Comparison of ENCODE assay signal across 32 cellular contexts in genomic region chr10:131371571-131371970, GRCh38.
"Had no signal": no experiment of that assay in that cellular context is flagged by ENCODE, and none has a peak within 500 bp of the region (broad histone marks: within the 10 kb centered on the region; RNA-seq: fewer than 3 reads in every experiment).

No MANE protein-coding gene starts in this region.

- H3K4me1 Mint-ChIP-seq: activated B cell treated with CpG ODN at 0.5 μM for 24 hours; activated CD4-positive, alpha-beta memory T cell treated with anti-CD3 and anti-CD28 coated beads, Interleukin-2, amount 10 ng/mL, durations not matched to agents 7 days and 5 days; activated CD4-positive, alpha-beta T cell treated with anti-CD3 and anti-CD28 coated beads, Interleukin-2, amount 10 ng/mL, durations not matched to agents 24 days and 14 days; activated CD8-positive, alpha-beta memory T cell treated with anti-CD3 and anti-CD28 coated beads, Interleukin-2, amount 10 ng/mL, durations not matched to agents 7 days and 5 days; activated naive CD4-positive, alpha-beta T cell treated with anti-CD3 and anti-CD28 coated beads, Interleukin-2, amount 10 ng/mL, durations not matched to agents 7 days and 5 days; activated naive CD4-positive, alpha-beta T cell treated with anti-CD3 and anti-CD28 coated beads, Interleukin-2, amount 50 U/mL, for 24 hours; activated naive CD8-positive, alpha-beta T cell treated with anti-CD3 and anti-CD28 coated beads, Interleukin-2, amount 10 ng/mL, durations not matched to agents 7 days and 5 days; activated naive CD8-positive, alpha-beta T cell treated with anti-CD3 and anti-CD28 coated beads, Interleukin-2, amount 50 U/mL, for 24 hours had no signal

- ATAC-seq: activated CD8-positive, alpha-beta memory T cell treated with anti-CD3 and anti-CD28 coated beads, Interleukin-2, amount 10 ng/mL, durations not matched to agents 7 days and 5 days; activated CD8-positive, alpha-beta T cell treated with anti-CD3 and anti-CD28 coated beads, Interleukin-2, amount 10 ng/mL, durations not matched to agents 7 days and 5 days; activated naive CD8-positive, alpha-beta T cell treated with anti-CD3 and anti-CD28 coated beads, Interleukin-2, amount 50 U/mL, for 24 hours; body of pancreas had no signal

- DNase-seq: activated B cell treated with CpG ODN at 0.5 μM for 24 hours; activated CD4-positive, alpha-beta memory T cell treated with anti-CD3 and anti-CD28 coated beads, Interleukin-2, amount 10 ng/mL, durations not matched to agents 7 days and 5 days; activated CD4-positive, alpha-beta T cell treated with anti-CD3 and anti-CD28 coated beads for 4 hours; activated CD4-positive, alpha-beta T cell treated with anti-CD3 and anti-CD28 coated beads, Interleukin-2, amount 10 ng/mL, durations not matched to agents 24 days and 14 days; activated CD4-positive, alpha-beta T cell treated with anti-CD3 and anti-CD28 coated beads, Interleukin-2, amount 50 U/mL, for 1 hour; activated CD4-positive, alpha-beta T cell treated with anti-CD3 and anti-CD28 coated beads, Interleukin-2, amount 50 U/mL, for 4 hours; activated CD4-positive, CD25-positive, alpha-beta regulatory T cell treated with anti-CD3 and anti-CD28 coated beads, Interleukin-2, amount 50 U/mL, for 72 hours; activated CD8-positive, alpha-beta memory T cell treated with anti-CD3 and anti-CD28 coated beads for 24 hours; activated CD8-positive, alpha-beta memory T cell treated with anti-CD3 and anti-CD28 coated beads, Interleukin-2, amount 10 ng/mL, durations not matched to agents 7 days and 5 days; activated CD8-positive, alpha-beta memory T cell treated with anti-CD3 and anti-CD28 coated beads, Interleukin-2, amount 50 U/mL, for 48 hours; activated CD8-positive, alpha-beta T cell treated with anti-CD3 and anti-CD28 coated beads, Interleukin-2, amount 10 ng/mL, durations not matched to agents 7 days and 5 days; activated effector memory CD4-positive, alpha-beta T cell treated with Interleukin-2 at 50 U/mL for 16 hours; activated gamma-delta T cell; activated naive CD4-positive, alpha-beta T cell treated with anti-CD3 and anti-CD28 coated beads, Interleukin-2, amount 10 ng/mL, durations not matched to agents 7 days and 5 days; activated naive CD4-positive, alpha-beta T cell treated with Interleukin-2 at 50 U/mL for 16 hours; activated naive CD8-positive, alpha-beta T cell treated with anti-CD3 and anti-CD28 coated beads, Interleukin-2, amount 10 ng/mL, durations not matched to agents 7 days and 5 days; activated naive CD8-positive, alpha-beta T cell treated with anti-CD3 and anti-CD28 coated beads, Interleukin-2, amount 50 U/mL, for 24 hours; activated T-cell treated with anti-CD3 and anti-CD28 coated beads, Interleukin-2, amount 50 U/mL, for 24 hours; activated T-cell treated with anti-CD3 and anti-CD28 coated beads, Interleukin-2, amount 50 U/mL, for 48 hours; amygdala; anterior cingulate cortex; body of pancreas; brain microvascular endothelial cell; central memory CD4-positive, alpha-beta T cell; T-helper 2 cell; T-helper 9 cell had no signal

- H3K4me3 ChIP-seq: body of pancreas, breast epithelium had no signal

- H3K27ac Mint-ChIP-seq: activated B cell treated with CpG ODN at 0.5 μM for 24 hours; activated CD4-positive, alpha-beta memory T cell treated with anti-CD3 and anti-CD28 coated beads, Interleukin-2, amount 10 ng/mL, durations not matched to agents 7 days and 5 days; activated CD4-positive, alpha-beta T cell treated with anti-CD3 and anti-CD28 coated beads, Interleukin-2, amount 10 ng/mL, durations not matched to agents 24 days and 14 days; activated CD8-positive, alpha-beta memory T cell treated with anti-CD3 and anti-CD28 coated beads, Interleukin-2, amount 10 ng/mL, durations not matched to agents 7 days and 5 days; activated CD8-positive, alpha-beta T cell treated with anti-CD3 and anti-CD28 coated beads, Interleukin-2, amount 10 ng/mL, durations not matched to agents 7 days and 5 days; activated naive CD4-positive, alpha-beta T cell treated with anti-CD3 and anti-CD28 coated beads, Interleukin-2, amount 10 ng/mL, durations not matched to agents 7 days and 5 days; activated naive CD4-positive, alpha-beta T cell treated with anti-CD3 and anti-CD28 coated beads, Interleukin-2, amount 50 U/mL, for 24 hours; activated naive CD8-positive, alpha-beta T cell; activated naive CD8-positive, alpha-beta T cell treated with anti-CD3 and anti-CD28 coated beads, Interleukin-2, amount 10 ng/mL, durations not matched to agents 7 days and 5 days; activated naive CD8-positive, alpha-beta T cell treated with anti-CD3 and anti-CD28 coated beads, Interleukin-2, amount 50 U/mL, for 24 hours; activated T-cell treated with anti-CD3 and anti-CD28 coated beads, Interleukin-2, amount 50 U/mL, for 24 hours; activated T-helper 2 cell treated with anti-CD3 and anti-CD28 coated beads, Interferon-gamma antibody, Interleukin-2, Interleukin-4, amounts not matched to agents 10 μg/mL and 5 μg/mL and 100 μg/mL, durations not matched to agents 14 hours and 24 hours and 36 hours; T-helper 2 cell treated with Interferon-gamma antibody and Interleukin-4, amounts not matched to agents 5 μg/mL and 100 μg/mL, for 36 hours had no signal

- H3K27ac ChIP-seq: body of pancreas, brain microvascular endothelial cell, breast epithelium, VCaP had no signal

- H3K4me1 ChIP-seq: body of pancreas, breast epithelium had no signal

- H3K27me3 Mint-ChIP-seq: activated B cell treated with CpG ODN at 0.5 μM for 24 hours; activated CD4-positive, alpha-beta memory T cell treated with anti-CD3 and anti-CD28 coated beads, Interleukin-2, amount 10 ng/mL, durations not matched to agents 7 days and 5 days; activated CD4-positive, alpha-beta T cell treated with anti-CD3 and anti-CD28 coated beads, Interleukin-2, amount 10 ng/mL, durations not matched to agents 24 days and 14 days; activated CD8-positive, alpha-beta memory T cell treated with anti-CD3 and anti-CD28 coated beads, Interleukin-2, amount 10 ng/mL, durations not matched to agents 7 days and 5 days; activated naive CD4-positive, alpha-beta T cell treated with anti-CD3 and anti-CD28 coated beads, Interleukin-2, amount 10 ng/mL, durations not matched to agents 7 days and 5 days; activated naive CD8-positive, alpha-beta T cell treated with anti-CD3 and anti-CD28 coated beads, Interleukin-2, amount 10 ng/mL, durations not matched to agents 7 days and 5 days had no signal

- H3K4me3 Mint-ChIP-seq: activated B cell treated with CpG ODN at 0.5 μM for 24 hours; activated CD4-positive, alpha-beta memory T cell treated with anti-CD3 and anti-CD28 coated beads, Interleukin-2, amount 10 ng/mL, durations not matched to agents 7 days and 5 days; activated CD4-positive, alpha-beta T cell treated with anti-CD3 and anti-CD28 coated beads, Interleukin-2, amount 10 ng/mL, durations not matched to agents 24 days and 14 days; activated CD8-positive, alpha-beta memory T cell treated with anti-CD3 and anti-CD28 coated beads, Interleukin-2, amount 10 ng/mL, durations not matched to agents 7 days and 5 days; activated CD8-positive, alpha-beta T cell treated with anti-CD3 and anti-CD28 coated beads, Interleukin-2, amount 10 ng/mL, durations not matched to agents 7 days and 5 days; activated naive CD4-positive, alpha-beta T cell treated with anti-CD3 and anti-CD28 coated beads, Interleukin-2, amount 10 ng/mL, durations not matched to agents 7 days and 5 days; activated naive CD4-positive, alpha-beta T cell treated with anti-CD3 and anti-CD28 coated beads, Interleukin-2, amount 50 U/mL, for 24 hours; activated naive CD8-positive, alpha-beta T cell; activated naive CD8-positive, alpha-beta T cell treated with anti-CD3 and anti-CD28 coated beads, Interleukin-2, amount 10 ng/mL, durations not matched to agents 7 days and 5 days; activated naive CD8-positive, alpha-beta T cell treated with anti-CD3 and anti-CD28 coated beads, Interleukin-2, amount 50 U/mL, for 24 hours; activated T-cell treated with anti-CD3 and anti-CD28 coated beads, Interleukin-2, amount 50 U/mL, for 24 hours; T-helper 2 cell treated with Interferon-gamma antibody and Interleukin-4, amounts not matched to agents 5 μg/mL and 100 μg/mL, for 36 hours had no signal

- H3K36me3 Mint-ChIP-seq: activated CD8-positive, alpha-beta memory T cell treated with anti-CD3 and anti-CD28 coated beads, Interleukin-2, amount 10 ng/mL, durations not matched to agents 7 days and 5 days; activated naive CD4-positive, alpha-beta T cell treated with anti-CD3 and anti-CD28 coated beads, Interleukin-2, amount 10 ng/mL, durations not matched to agents 7 days and 5 days; activated naive CD8-positive, alpha-beta T cell treated with anti-CD3 and anti-CD28 coated beads, Interleukin-2, amount 10 ng/mL, durations not matched to agents 7 days and 5 days had no signal

- H3K36me3 ChIP-seq: brain microvascular endothelial cell, breast epithelium had no signal

- H3K27me3 ChIP-seq: body of pancreas, brain microvascular endothelial cell had no signal
